Comparison of ENCODE assay signal across 19 cellular contexts in the genomic region with DNA sequence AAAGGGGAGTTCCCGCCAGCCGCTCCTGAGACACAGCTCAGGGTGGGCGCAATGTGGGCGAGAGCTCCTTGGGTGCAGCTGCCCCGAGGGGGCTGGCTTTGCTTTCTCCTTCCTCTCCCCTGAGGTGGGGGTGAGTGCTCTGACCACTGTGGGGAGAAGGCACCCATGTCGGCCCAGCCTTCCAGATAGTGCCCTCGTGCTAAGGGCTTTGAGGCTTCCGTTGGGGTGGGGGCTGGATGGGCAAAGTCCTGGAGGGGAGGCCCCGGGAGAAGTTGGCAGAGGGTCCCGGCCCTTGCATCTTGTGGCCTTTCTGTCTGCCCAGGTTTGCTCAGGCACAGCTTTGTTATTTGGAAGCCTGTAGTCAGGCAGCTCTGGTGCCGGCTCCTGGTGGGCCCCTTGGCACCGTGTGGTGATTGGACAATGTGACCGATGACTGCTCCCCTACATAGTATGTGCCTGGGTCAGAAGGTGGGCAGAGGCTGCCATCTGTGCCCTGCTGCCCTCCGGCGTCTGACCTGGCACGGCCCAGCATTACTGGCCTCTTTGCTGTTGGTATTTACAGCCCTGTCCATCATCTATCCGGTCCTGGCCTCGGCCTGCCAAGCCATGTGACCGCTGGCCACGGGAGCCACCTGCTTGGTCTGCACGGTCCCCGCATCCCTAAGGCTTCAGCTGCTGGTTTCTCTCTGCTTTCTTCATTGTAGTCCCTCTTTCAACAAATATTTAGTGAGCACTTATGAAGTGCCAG. TPM values are rescaled to one million over a fixed set of nuclear protein-coding genes. Genes with fewer than 3 reads are reported as not detected.
DNase-seq lines count a peak whose midpoint lies in the region; TF ChIP-seq lines count a peak whose summit lies in the region.
"Had no signal": no experiment of that assay in that cellular context is flagged by ENCODE, and none has a peak within 500 bp of the region (broad histone marks: within the 10 kb centered on the region; RNA-seq: fewer than 3 reads in every experiment).

No MANE protein-coding gene starts in this region.

- H3K36me3 ChIP-seq in BLaER1 treated with 17β-estradiol and CSF1 and Interleukin-3, amounts not matched to agents 10 nM and 100 nM = no peaks in the 10 kb centered on the region
- H3K36me3 ChIP-seq in neuronal stem cell (replicated peaks in 1 of 2; ENCODE audit: control insufficient read depth in 2 of 2, insufficient read depth in 2 of 2, low read length in 2 of 2) (no peaks in the 10 kb centered on the region), subcutaneous abdominal adipose tissue (ENCODE audit: control insufficient read depth in 5 of 5, insufficient read depth in 5 of 5, low read length in 5 of 5) (no peaks in the 10 kb centered on the region), tibial artery (no peaks in the 10 kb centered on the region)
- H3K36me3 ChIP-seq: BE2C had no signal

- no peak overlapping the region for H3K14ac ChIP-seq in neuronal stem cell (ENCODE audit: low read length)

- intact Hi-C loops in tibial artery (cut with DNase I; ENCODE audit: low total_unique reads) = no loop called here

- peaks cover 0 to 6% (median 0%) of the 10 kb centered on the region in 11 experiments; a peak in 1 of 22 replicates for H4K20me1 ChIP-seq in BLaER1 treated with 17β-estradiol and CSF1 and Interleukin-3, amounts not matched to agents 10 nM and 100 nM

- no peak overlapping the region for H4K91ac ChIP-seq in neuronal stem cell (ENCODE audit: low read depth, low read length, poor library complexity)

- DNase-seq in cerebellum (ENCODE audit: low spot score) (peak; percentile 43), neuronal stem cell (ENCODE audit: low spot score) (no peak), NCI-H226 (no peak), tibial artery (no peak)
- DNase-seq in activated CD8-positive, alpha-beta memory T cell treated with anti-CD3 and anti-CD28 coated beads, Interleukin-2, amount 50 U/mL, for 4 hours = no peak
- DNase-seq: BE2C; CD4-positive, alpha-beta memory T cell; DMS153; GF-D8; GOT3; KG1; MV-4-11; NCI-H187 treated with DMSO at 0.1 percent for 48 hours; NCI-H2227 treated with DMSO at 0.1 percent for 48 hours; PC-3; RPMI8226; SIG-M5 had no signal

- no peaks in the 10 kb centered on the region for H3K27me3 ChIP-seq in BLaER1 treated with 17β-estradiol and CSF1 and Interleukin-3, amounts not matched to agents 10 nM and 100 nM
- H3K27me3 ChIP-seq in neuronal stem cell (ENCODE audit: control insufficient read depth in 3 of 3, insufficient read depth in 3 of 3, low read depth in 1 of 3, low read length in 3 of 3) = peaks cover 0 to 21% (median 2%) of the 10 kb centered on the region in 3 experiments
- peaks cover 0 to 2% (median 0%) of the 10 kb centered on the region in 5 donors for H3K27me3 ChIP-seq in subcutaneous abdominal adipose tissue (ENCODE audit: control insufficient read depth in 5 of 5, insufficient read depth in 4 of 5, low read length in 5 of 5)
- H3K27me3 ChIP-seq in tibial artery = no peaks in the 10 kb centered on the region
- H3K27me3 ChIP-seq: BE2C had no signal

- H2BK12ac ChIP-seq in neuronal stem cell (ENCODE audit: low read length) = peak overlapping the region; percentile 92

- TF ChIP-seq CTCF in tibial artery (IDR thresholded peaks at IDR 0.05) = no peak

- peaks cover 0 to 28% (median 23%) of the 10 kb centered on the region in 10 experiments; a peak in 18 of 20 replicates for H3K4me1 ChIP-seq in BLaER1 treated with 17β-estradiol and CSF1 and Interleukin-3, amounts not matched to agents 10 nM and 100 nM
- H3K4me1 ChIP-seq in neuronal stem cell (ENCODE audit: control insufficient read depth in 2 of 2, insufficient read depth in 1 of 2, low read depth in 1 of 2, low read length in 2 of 2) (peaks cover 10 to 24% of the 10 kb centered on the region in 2 donors), subcutaneous abdominal adipose tissue (ENCODE audit: control insufficient read depth in 5 of 5, insufficient read depth in 5 of 5, low read length in 5 of 5) (peaks cover 18 to 82% (median 78%) of the 10 kb centered on the region in 5 donors), tibial artery (peaks cover 0 to 28% (median 18%) of the 10 kb centered on the region in 4 donors)
- H3K4me1 ChIP-seq: BE2C had no signal

- H2BK120ac ChIP-seq in neuronal stem cell (ENCODE audit: low read depth, low read length) = no peak overlapping the region

- peak overlapping the region in 8 of 11 experiments; percentile 33 to 76 (median 65); a peak in 17 of 22 replicates for H3K4me2 ChIP-seq in BLaER1 treated with 17β-estradiol and CSF1 and Interleukin-3, amounts not matched to agents 10 nM and 100 nM
- H3K4me2 ChIP-seq in neuronal stem cell (ENCODE audit: insufficient read depth, low read length, poor library complexity, severe bottlenecking) = no peak overlapping the region

- no peak overlapping the region for H3K4ac ChIP-seq in neuronal stem cell (ENCODE audit: low read length)

- no peak overlapping the region for H3K9ac ChIP-seq in BLaER1 treated with 17β-estradiol and CSF1 and Interleukin-3, amounts not matched to agents 10 nM and 100 nM
- H3K9ac ChIP-seq in neuronal stem cell (ENCODE audit: low read depth, low read length, poor library complexity) (no peak overlapping the region), subcutaneous abdominal adipose tissue (ENCODE audit: low read length in 5 of 5) (no peak overlapping the region)

- H3K18ac ChIP-seq in neuronal stem cell (ENCODE audit: low read length) = peak overlapping the region; percentile 53

- H3K27ac ChIP-seq in BLaER1 treated with 17β-estradiol and CSF1 and Interleukin-3, amounts not matched to agents 10 nM and 100 nM = peak overlapping the region in 1 of 11 experiments; percentile 39; a peak in 1 of 22 replicates
- H3K27ac ChIP-seq in neuronal stem cell (replicated peaks; ENCODE audit: low read length) = no peak overlapping the region
- H3K27ac ChIP-seq in subcutaneous abdominal adipose tissue (ENCODE audit: low read depth, low read length) = peak overlapping the region; percentile 90
- H3K27ac ChIP-seq in tibial artery = no peak overlapping the region

- H2BK15ac ChIP-seq in neuronal stem cell (ENCODE audit: low read length) = peak overlapping the region; percentile 94

- no peaks in the 10 kb centered on the region for H3K9me3 ChIP-seq in BLaER1 treated with 17β-estradiol and CSF1 and Interleukin-3, amounts not matched to agents 10 nM and 100 nM (replicated peaks in 1 of 11)
- H3K9me3 ChIP-seq in neuronal stem cell (replicated peaks in 1 of 2; ENCODE audit: control insufficient read depth in 2 of 2, insufficient read depth in 1 of 2, low read depth in 1 of 2, low read length in 2 of 2) (peaks cover 0 to 2% of the 10 kb centered on the region in 2 donors), subcutaneous abdominal adipose tissue (ENCODE audit: control insufficient read depth in 5 of 5, low read length in 5 of 5) (no peaks in the 10 kb centered on the region), tibial artery (no peaks in the 10 kb centered on the region)
- H3K9me3 ChIP-seq: BE2C had no signal

- no peak overlapping the region for H2AFZ ChIP-seq in neuronal stem cell (ENCODE audit: low read length)

- H4K8ac ChIP-seq in neuronal stem cell (ENCODE audit: low read depth, low read length) = no peak overlapping the region

- peak overlapping the region; percentile 73 for H2AK5ac ChIP-seq in neuronal stem cell (ENCODE audit: low read depth, low read length)

- H2BK5ac ChIP-seq in neuronal stem cell (ENCODE audit: low read length) = peak overlapping the region; percentile 28

- no CpG with 5 or more reads among the region's 22 CpGs for WGBS in neuronal stem cell (ENCODE audit: extremely low coverage in 2 of 2, insufficient read length in 2 of 2, insufficient replicate concordance in 1 of 2), 2 donors

- H3K4me3 ChIP-seq in BLaER1 treated with 17β-estradiol and CSF1 and Interleukin-3, amounts not matched to agents 10 nM and 100 nM = no peak overlapping the region
- H3K4me3 ChIP-seq in neuronal stem cell (ENCODE audit: low read length in 2 of 2) (no peak overlapping the region), subcutaneous abdominal adipose tissue (ENCODE audit: low read depth in 1 of 5, low read length in 5 of 5) (no peak overlapping the region), tibial artery (no peak overlapping the region)

- H3K79me1 ChIP-seq in neuronal stem cell (ENCODE audit: low read depth, low read length) = no peaks in the 10 kb centered on the region

- no peak overlapping the region for H3K23ac ChIP-seq in neuronal stem cell (ENCODE audit: low read depth, low read length, poor library complexity)

RNA-seq across cellular contexts. Expression of gene TWIST2, which starts 50.8 kb away (rescaled TPM):
- 1.3 TPM for total RNA-seq in cerebellum
- 2.1 TPM for polyA plus RNA-seq in neuronal stem cell (2013, experiment 1 of 2)
- 2.4 TPM for polyA plus RNA-seq in neuronal stem cell (2013, experiment 2 of 2)
- total RNA-seq: CD4-positive, alpha-beta memory T cell had no signal
- polyA plus RNA-seq: CD4-positive, alpha-beta memory T cell had no signal
